Comparison of ENCODE assay signal across 8 cellular contexts in genomic region chr19:19064811-19065745, GRCh38. TPM values are rescaled to one million over a fixed set of nuclear protein-coding genes. Genes with fewer than 3 reads are reported as not detected.
DNase-seq lines count a peak whose midpoint lies in the region; ATAC-seq and TF ChIP-seq lines count a peak whose summit lies in the region.

No MANE protein-coding gene starts in this region.

- H3K4me2 ChIP-seq in DND-41 (ENCODE audit: insufficient read depth, low read length) = peak overlapping the region; percentile 99

- no peak for TF ChIP-seq POLR2A in testis (IDR thresholded peaks at IDR 0.05)

- H3K27me3 ChIP-seq in DND-41 (ENCODE audit: insufficient read depth, low read length, poor library complexity) (no peaks in the 10 kb centered on the region), iPS-15b (ENCODE audit: control insufficient read depth, insufficient read depth, low read length) (peaks cover 26% of the 10 kb centered on the region), testis (no peaks in the 10 kb centered on the region)

- H3K36me3 ChIP-seq in DND-41 (ENCODE audit: insufficient read depth, low read length) (peaks cover 9% of the 10 kb centered on the region), iPS-15b (ENCODE audit: control insufficient read depth, insufficient read depth, low read length) (no peaks in the 10 kb centered on the region), testis (ENCODE audit: low read depth, missing control alignments) (no peaks in the 10 kb centered on the region)

- H3K4me3 ChIP-seq in DND-41 (ENCODE audit: low read depth in 1 of 2, low read length in 2 of 2) = peak overlapping the region; percentile 14 to 74; a peak in 3 of 4 replicates
- H3K4me3 ChIP-seq in iPS-15b (ENCODE audit: low read depth, low read length) = peak overlapping the region; percentile 73
- H3K4me3 ChIP-seq in testis = peak overlapping the region in 1 of 2 donors; percentile 68

- no peak for ATAC-seq in DND-41 (ENCODE audit: insufficient read depth, low read depth)

- H3K79me2 ChIP-seq in DND-41 (ENCODE audit: insufficient read depth, low read length) = peaks cover 17% of the 10 kb centered on the region

- intact Hi-C loops in testis (cut with DNase I; ENCODE audit: low total_unique reads) = loop anchor here (10.0 kb wide), 1 partner anchor 80 kb away; no protein-coding TSS in a partner anchor

- DNase-seq in DND-41 = peak; percentile 47
- peak; percentile 20 for DNase-seq in MV-4-11 (lab: John Stamatoyannopoulos, UW)
- peak; percentile 31 for DNase-seq in activated naive CD4-positive, alpha-beta T cell treated with anti-CD3 and anti-CD28 coated beads, Interleukin-2, amount 50 U/mL, for 16 hours
- peak; percentile 31 for DNase-seq in stimulated activated CD4-positive, alpha-beta T cell treated with anti-CD3 and anti-CD28 coated beads, Interleukin-12 subunit alpha, Interleukin-12 subunit beta, amount 100 ng/mL, for 4 hours
- DNase-seq in testis = no peak
- DNase-seq in NCI-H146 (lab: John Stamatoyannopoulos, UW) = no peak
- no peak for DNase-seq in SIG-M5 (lab: John Stamatoyannopoulos, UW)

- H3K9ac ChIP-seq in DND-41 (ENCODE audit: low read depth, low read length) = peak overlapping the region; percentile 57
- H3K9ac ChIP-seq in iPS-15b (ENCODE audit: low read depth, low read length) = no peak overlapping the region

- TF ChIP-seq CTCF in DND-41 (IDR thresholded peaks at IDR 0.05; ENCODE audit: borderline replicate concordance, extremely low read depth, low read length, poor library complexity, severe bottlenecking) (no peak), testis (IDR thresholded peaks at IDR 0.05) (no peak)

- H3K27ac ChIP-seq in DND-41 (ENCODE audit: low read length) (peak overlapping the region; percentile 33), testis (no peak overlapping the region)

- H3K9me3 ChIP-seq in DND-41 (ENCODE audit: insufficient read depth, low read length, severe bottlenecking) (no peaks in the 10 kb centered on the region), iPS-15b (ENCODE audit: control insufficient read depth, insufficient read depth, low read length) (no peaks in the 10 kb centered on the region), testis (no peaks in the 10 kb centered on the region)

- peak overlapping the region; percentile 46 for H2AFZ ChIP-seq in DND-41 (ENCODE audit: low read depth, low read length)

- H3K4me1 ChIP-seq in DND-41 (ENCODE audit: insufficient read depth, low read length) = peaks cover 33% of the 10 kb centered on the region
- H3K4me1 ChIP-seq in iPS-15b (ENCODE audit: control insufficient read depth, insufficient read depth, low read length) = peaks cover 11% of the 10 kb centered on the region
- H3K4me1 ChIP-seq in testis = peaks cover 16% of the 10 kb centered on the region

- 2% methylated on average over 22 to 25 of the region's 25 CpGs for WGBS in testis, 2 donors

- H4K20me1 ChIP-seq in DND-41 (ENCODE audit: insufficient read depth, low read length) = no peaks in the 10 kb centered on the region

RNA-seq across cellular contexts. Expression of gene SLC25A42, which starts 1.3 kb away (rescaled TPM):
- total RNA-seq in testis = 10 to 100 TPM; 14.3 to 14.7 TPM
- 14.0 TPM for polyA plus RNA-seq in testis (ENCODE audit: insufficient read depth, low read depth, low replicate concordance)

RNA-seq across cellular contexts. Expression of gene ARMC6, which starts 31.7 kb away (rescaled TPM):
- 10 to 100 TPM; 53.2 to 57.0 TPM for total RNA-seq in testis
- 62.0 TPM for polyA plus RNA-seq in testis (ENCODE audit: insufficient read depth, low read depth, low replicate concordance)

RNA-seq across cellular contexts. Expression of gene SUGP2, which starts 31.8 kb away (rescaled TPM):
- 100 to 1,000 TPM; 176 to 254 TPM for total RNA-seq in testis
- polyA plus RNA-seq in testis (ENCODE audit: insufficient read depth, low read depth, low replicate concordance) = 331 TPM

Comparison
In these comparisons a context has a peak if more than half of its experiments do, and no peak if none do; other contexts are left out.
1. DNase-seq: peak in DND-41 (single experiment), MV-4-11 (single experiment), activated naive CD4-positive, alpha-beta T cell treated with anti-CD3 and anti-CD28 coated beads, Interleukin-2, amount 50 U/mL, for 16 hours (single experiment) and stimulated activated CD4-positive, alpha-beta T cell treated with anti-CD3 and anti-CD28 coated beads, Interleukin-12 subunit alpha, Interleukin-12 subunit beta, amount 100 ng/mL, for 4 hours (single experiment); none in testis (single experiment), NCI-H146 (single experiment) and SIG-M5 (single experiment).